Comparison of ENCODE assay signal across 23 cellular contexts in the genomic region with DNA sequence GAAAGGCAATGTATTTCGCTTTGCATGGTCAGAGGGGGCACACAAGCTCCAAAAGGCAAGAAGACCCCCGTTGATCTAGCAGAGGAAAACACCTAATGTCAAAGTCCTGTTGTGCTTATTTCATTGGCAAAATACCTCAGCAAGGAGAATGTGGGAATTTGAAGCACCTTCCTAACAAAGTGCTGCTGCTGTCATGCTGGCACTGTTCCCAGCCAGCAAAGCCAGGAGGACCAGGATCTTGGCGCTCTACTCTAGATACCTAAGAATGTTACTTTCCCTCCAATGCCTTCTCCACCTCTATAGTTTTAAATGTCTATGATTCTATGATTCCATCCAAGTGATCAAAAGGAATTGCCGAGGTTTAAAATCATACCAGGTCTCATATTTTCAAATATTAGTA.
DNase-seq lines count a peak whose midpoint lies in the region; ATAC-seq and TF ChIP-seq lines count a peak whose summit lies in the region.
"Had no signal": no experiment of that assay in that cellular context is flagged by ENCODE, and none has a peak within 500 bp of the region (broad histone marks: within the 10 kb centered on the region; RNA-seq: fewer than 3 reads in every experiment).

No MANE protein-coding gene starts in this region.

- no peaks in the 10 kb centered on the region for H3K27me3 ChIP-seq in GM23338 (ENCODE audit: insufficient read depth)
- no peaks in the 10 kb centered on the region for H3K27me3 ChIP-seq in mesendoderm (ENCODE audit: insufficient read depth, low read length, poor library complexity)

- no peak overlapping the region for H3K4me3 ChIP-seq in GM23338
- H3K4me3 ChIP-seq in mesendoderm (ENCODE audit: low read length) = no peak overlapping the region

- no peak overlapping the region for H3K27ac Mint-ChIP-seq in GM23338
- H3K27ac Mint-ChIP-seq in WTC11 = peak overlapping the region; percentile 12; the same call in 1 of the 2 replicates
- H3K27ac Mint-ChIP-seq: B cell; CD8-positive, alpha-beta T cell had no signal

- H4K5ac ChIP-seq in mesendoderm (ENCODE audit: low read length) = no peak overlapping the region

- no peaks in the 10 kb centered on the region for H3K79me2 ChIP-seq in GM23338 (replicated peaks; ENCODE audit: insufficient read depth)
- no peaks in the 10 kb centered on the region for H3K79me2 ChIP-seq in mesendoderm (ENCODE audit: control insufficient read depth, insufficient read depth, low read length)

- H3K27ac ChIP-seq in GM23338 (ENCODE audit: low read depth) (no peak overlapping the region), mesendoderm (ENCODE audit: low read depth, low read length) (no peak overlapping the region)
- H3K27ac ChIP-seq: C4-2B, RWPE1 had no signal

- H3K9me3 Mint-ChIP-seq in GM23338 = no peaks in the 10 kb centered on the region
- H3K9me3 Mint-ChIP-seq in WTC11 = no peaks in the 10 kb centered on the region

- H2AK5ac ChIP-seq in mesendoderm (ENCODE audit: low read length) = no peak overlapping the region

- CTCF ChIA-PET in WTC11 (lab: Charles Lee) = no interaction called here

- H3K4me1 ChIP-seq in GM23338 (ENCODE audit: insufficient read depth) = peaks cover 9% of the 10 kb centered on the region; the same call in 1 of the 2 replicates
- no peaks in the 10 kb centered on the region for H3K4me1 ChIP-seq in mesendoderm (ENCODE audit: control insufficient read depth, low read depth, low read length)
- H3K4me1 ChIP-seq: Caco-2 had no signal

- H3K79me1 ChIP-seq in mesendoderm (ENCODE audit: low read length) = no peaks in the 10 kb centered on the region

- no peak overlapping the region for H2BK5ac ChIP-seq in mesendoderm (ENCODE audit: low read length)

- H4K20me1 ChIP-seq in GM23338 (replicated peaks; ENCODE audit: insufficient read depth) = no peaks in the 10 kb centered on the region

- H3K4me1 Mint-ChIP-seq in GM23338 (peaks cover 15% of the 10 kb centered on the region), WTC11 (peaks cover 24% of the 10 kb centered on the region)
- H3K4me1 Mint-ChIP-seq: B cell had no signal

- H3K56ac ChIP-seq in mesendoderm (ENCODE audit: low read length) = no peak overlapping the region

- in situ Hi-C loops in ACHN (cut with HindIII; ENCODE audit: low pct_ligation_motif_present, low pct_unique_long_range_greater_than_20kb, low sequenced_read_pairs) = no loop called here

- H3K4me2 ChIP-seq in GM23338 = peak overlapping the region; percentile 62; the same call in 1 of the 2 replicates
- H3K4me2 ChIP-seq in mesendoderm (ENCODE audit: low read length) = no peak overlapping the region

- TF ChIP-seq CTCF in GM23338 (conservative IDR thresholded peaks at IDR 0.05; ENCODE audit: low read depth in 2 of 2) = no peak
- no peak for TF ChIP-seq CTCF in WTC11 (IDR thresholded peaks at IDR 0.05)

- no peak overlapping the region for H4K8ac ChIP-seq in mesendoderm (ENCODE audit: low read depth, low read length)

- no peak overlapping the region for H3K23ac ChIP-seq in mesendoderm (ENCODE audit: low read length)

- no peaks in the 10 kb centered on the region for H3K36me3 Mint-ChIP-seq in GM23338 (ENCODE audit: low read depth)
- H3K36me3 Mint-ChIP-seq in WTC11 = 0 out of 2 replicates have a peak, but pooled peaks cover 2% of the 10 kb centered on the region
- H3K36me3 Mint-ChIP-seq: CD8-positive, alpha-beta T cell had no signal

- no peak overlapping the region for H2BK15ac ChIP-seq in mesendoderm (replicated peaks; ENCODE audit: low read depth)

- no peak overlapping the region for H3K18ac ChIP-seq in mesendoderm (ENCODE audit: low read length)

- no peak overlapping the region for H2BK120ac ChIP-seq in mesendoderm (ENCODE audit: low read depth, low read length)

- DNase-seq in NCI-H345 (lab: John Stamatoyannopoulos, UW) (peak; percentile 28), NCI-H345 treated with DMSO at 0.1 percent for 48 hours (lab: John Stamatoyannopoulos, UW; ENCODE audit: unreplicated experiment) (no peak), GM23338 (ENCODE audit: low spot score) (peak; percentile 18), WTC11 (ENCODE audit: low spot score) (no peak), mesendoderm (peak; percentile 4), ACHN (no peak)
- DNase-seq: Caco-2; CD8-positive, alpha-beta T cell; EL; GF-D8; Karpas-422; NCI-H1092 treated with DMSO at 0.1 percent for 48 hours; NCI-H146; NCI-H1930; NCI-H2227 treated with DMSO at 0.1 percent for 48 hours; NCI-H524 treated with DMSO at 0.1 percent for 48 hours; SHP77 treated with DMSO at 0.1 percent for 48 hours had no signal

- no peak overlapping the region for H3K9ac ChIP-seq in mesendoderm (ENCODE audit: low read length)

- no peak overlapping the region for H2AFZ ChIP-seq in GM23338

- H3K4me3 Mint-ChIP-seq in GM23338 (no peak overlapping the region), WTC11 (no peak overlapping the region)
- H3K4me3 Mint-ChIP-seq: B cell; CD8-positive, alpha-beta T cell had no signal

- H3K9me2 ChIP-seq in GM23338 (ENCODE audit: insufficient read depth) = no peaks in the 10 kb centered on the region

- H3K27me3 Mint-ChIP-seq in GM23338 (ENCODE audit: insufficient read depth, low read depth, poor library complexity) (no peaks in the 10 kb centered on the region), WTC11 (ENCODE audit: low read depth) (no peaks in the 10 kb centered on the region)
- H3K27me3 Mint-ChIP-seq: B cell had no signal

- POLR2A ChIA-PET in WTC11 (lab: Charles Lee) = no interaction called here

- no peak overlapping the region for H3K4ac ChIP-seq in mesendoderm (ENCODE audit: low read depth, low read length)

- ATAC-seq in GM23338 (peak; percentile 40; the same call in 2 of the 3 replicates), WTC11 (peak; percentile 28; the same call in 1 of the 2 replicates), GM18907 (IDR thresholded peaks at IDR 0.05; ENCODE audit: unreplicated experiment) (no peak), SK-N-SH treated with all-trans-retinoic acid at 6 μM for 48 hours (no peak)
- ATAC-seq: CD8-positive, alpha-beta T cell; Panc1 had no signal

- WGBS in mesendoderm (ENCODE audit: extremely low coverage, insufficient coverage, low lambda C conversion rate) = no CpG with 5 or more reads among the region's 4 CpGs

- H3K36me3 ChIP-seq in GM23338 (ENCODE audit: insufficient read depth) (no peaks in the 10 kb centered on the region; the same call in 1 of the 2 replicates), mesendoderm (ENCODE audit: control insufficient read depth, insufficient read depth, low read length) (no peaks in the 10 kb centered on the region)

- no peaks in the 10 kb centered on the region for H3F3A ChIP-seq in GM23338 (replicated peaks; ENCODE audit: low read depth)

TF ChIP-seq in GM23338, 12 proteins besides CTCF, POLR2A, EP300 and RAD21 (continues in another document):
- TF ChIP-seq NANOG (IDR thresholded peaks at IDR 0.05; ENCODE audit: borderline replicate concordance) (no peak), CREB1 (CRISPR knock-in tag; IDR thresholded peaks at IDR 0.05; ENCODE audit: low read depth) (no peak), EZH2phosphoT487 (IDR thresholded peaks at IDR 0.05; ENCODE audit: unreplicated experiment) (no peak)

TF ChIP-seq in WTC11, 78 proteins besides CTCF, POLR2A, EP300 and RAD21 (continues in another document):
- TF ChIP-seq TEAD4 (CRISPR knock-in tag; IDR thresholded peaks at IDR 0.05) (no peak), NR2C2 (CRISPR knock-in tag; IDR thresholded peaks at IDR 0.05) (no peak), EMX1 (CRISPR knock-in tag; IDR thresholded peaks at IDR 0.05) (no peak), ZNF138 (CRISPR knock-in tag; conservative IDR thresholded peaks at IDR 0.05) (no peak), ESRRA (CRISPR knock-in tag; IDR thresholded peaks at IDR 0.05; ENCODE audit: borderline replicate concordance) (no peak), RELA (CRISPR knock-in tag; IDR thresholded peaks at IDR 0.05; ENCODE audit: borderline replicate concordance) (no peak), NFE2L1 (CRISPR knock-in tag; IDR thresholded peaks at IDR 0.05) (no peak)
- TF ChIP-seq, protein P1, sequence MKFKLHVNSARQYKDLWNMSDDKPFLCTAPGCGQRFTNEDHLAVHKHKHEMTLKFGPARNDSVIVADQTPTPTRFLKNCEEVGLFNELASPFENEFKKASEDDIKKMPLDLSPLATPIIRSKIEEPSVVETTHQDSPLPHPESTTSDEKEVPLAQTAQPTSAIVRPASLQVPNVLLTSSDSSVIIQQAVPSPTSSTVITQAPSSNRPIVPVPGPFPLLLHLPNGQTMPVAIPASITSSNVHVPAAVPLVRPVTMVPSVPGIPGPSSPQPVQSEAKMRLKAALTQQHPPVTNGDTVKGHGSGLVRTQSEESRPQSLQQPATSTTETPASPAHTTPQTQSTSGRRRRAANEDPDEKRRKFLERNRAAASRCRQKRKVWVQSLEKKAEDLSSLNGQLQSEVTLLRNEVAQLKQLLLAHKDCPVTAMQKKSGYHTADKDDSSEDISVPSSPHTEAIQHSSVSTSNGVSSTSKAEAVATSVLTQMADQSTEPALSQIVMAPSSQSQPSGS (CRISPR knock-in tag; IDR thresholded peaks at IDR 0.05; ENCODE audit: borderline replicate concordance, low read depth) = no peak

TF ChIP-seq in SK-N-SH treated with all-trans-retinoic acid at 6 μM for 48 hours, 23 proteins besides CTCF, POLR2A, EP300 and RAD21:
- TF ChIP-seq, protein P2, sequence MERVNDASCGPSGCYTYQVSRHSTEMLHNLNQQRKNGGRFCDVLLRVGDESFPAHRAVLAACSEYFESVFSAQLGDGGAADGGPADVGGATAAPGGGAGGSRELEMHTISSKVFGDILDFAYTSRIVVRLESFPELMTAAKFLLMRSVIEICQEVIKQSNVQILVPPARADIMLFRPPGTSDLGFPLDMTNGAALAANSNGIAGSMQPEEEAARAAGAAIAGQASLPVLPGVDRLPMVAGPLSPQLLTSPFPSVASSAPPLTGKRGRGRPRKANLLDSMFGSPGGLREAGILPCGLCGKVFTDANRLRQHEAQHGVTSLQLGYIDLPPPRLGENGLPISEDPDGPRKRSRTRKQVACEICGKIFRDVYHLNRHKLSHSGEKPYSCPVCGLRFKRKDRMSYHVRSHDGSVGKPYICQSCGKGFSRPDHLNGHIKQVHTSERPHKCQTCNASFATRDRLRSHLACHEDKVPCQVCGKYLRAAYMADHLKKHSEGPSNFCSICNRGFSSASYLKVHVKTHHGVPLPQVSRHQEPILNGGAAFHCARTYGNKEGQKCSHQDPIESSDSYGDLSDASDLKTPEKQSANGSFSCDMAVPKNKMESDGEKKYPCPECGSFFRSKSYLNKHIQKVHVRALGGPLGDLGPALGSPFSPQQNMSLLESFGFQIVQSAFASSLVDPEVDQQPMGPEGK (CRISPR knock-in tag; IDR thresholded peaks at IDR 0.05; ENCODE audit: borderline replicate concordance) = no peak
- TF ChIP-seq TCF4 (CRISPR knock-in tag; IDR thresholded peaks at IDR 0.05; ENCODE audit: borderline replicate concordance) = no peak
- no peak for TF ChIP-seq SNAI2 (CRISPR knock-in tag; IDR thresholded peaks at IDR 0.05)
- no peak for TF ChIP-seq ARNTL (CRISPR knock-in tag; IDR thresholded peaks at IDR 0.05; ENCODE audit: borderline replicate concordance, low read depth)
- TF ChIP-seq ESRRG (CRISPR knock-in tag; IDR thresholded peaks at IDR 0.05) = no peak
- TF ChIP-seq ZC3H10 (CRISPR knock-in tag; IDR thresholded peaks at IDR 0.05) = no peak

Comparison
In these comparisons a context has a peak if more than half of its experiments do, and no peak if none do; other contexts are left out.
1. DNase-seq: peak in NCI-H345 (single experiment), GM23338 (single experiment) and mesendoderm (single experiment); none in NCI-H345 treated with DMSO at 0.1 percent for 48 hours (single experiment), WTC11 (single experiment) and ACHN (single experiment).
2. ATAC-seq: peak in GM23338 (single experiment) and WTC11 (single experiment); none in GM18907 (single experiment) and SK-N-SH treated with all-trans-retinoic acid at 6 μM for 48 hours (single experiment).